Comparison of ENCODE assay signal across 9 cellular contexts in the genomic region with DNA sequence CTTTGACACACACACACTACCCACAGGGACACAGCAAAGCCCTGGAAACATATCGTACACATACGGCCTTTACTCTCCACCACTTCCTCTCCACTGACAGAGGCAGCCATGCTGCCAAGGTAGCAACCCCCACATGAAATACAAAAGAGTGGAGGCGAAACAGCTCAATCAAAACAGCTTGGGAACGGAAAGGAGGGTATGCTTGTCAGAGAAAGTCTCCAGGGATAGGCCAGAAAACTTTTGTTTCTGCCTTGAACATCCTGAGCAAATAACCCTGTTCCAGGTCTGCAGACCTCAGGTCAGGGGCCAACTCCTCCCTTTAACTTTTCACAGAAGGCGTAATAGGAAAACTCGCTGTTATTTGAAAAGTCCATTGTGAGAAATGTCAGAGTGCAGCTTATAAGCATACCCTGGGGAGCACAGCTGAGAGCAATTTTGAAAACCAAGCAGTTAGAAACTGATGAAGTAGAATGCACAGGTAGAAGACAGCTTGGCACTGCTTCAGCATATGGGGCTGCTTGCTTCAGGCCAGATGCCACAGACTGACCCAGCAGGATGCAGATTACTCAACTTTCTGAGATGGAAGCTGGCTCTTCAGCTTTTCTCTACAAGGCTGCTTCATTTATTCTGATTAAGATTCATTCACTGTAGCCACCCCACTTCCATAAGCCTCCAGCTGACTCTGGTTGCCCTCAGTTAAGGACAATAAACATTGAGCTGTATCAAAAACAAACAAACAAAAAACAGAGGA. TPM values are rescaled to one million over a fixed set of nuclear protein-coding genes. Genes with fewer than 3 reads are reported as not detected.
DNase-seq lines count a peak whose midpoint lies in the region; ATAC-seq lines count a peak whose summit lies in the region.
"Had no signal": no experiment of that assay in that cellular context is flagged by ENCODE, and none has a peak within 500 bp of the region (broad histone marks: within the 10 kb centered on the region; RNA-seq: fewer than 3 reads in every experiment).

No MANE protein-coding gene starts in this region.

- peaks cover 61% of the 10 kb centered on the region for H3K4me1 Mint-ChIP-seq in activated CD4-positive, alpha-beta T cell treated with anti-CD3 and anti-CD28 coated beads, Interleukin-2, amount 10 ng/mL, durations not matched to agents 7 days and 5 days

- H3K4me1 ChIP-seq in subcutaneous abdominal adipose tissue (ENCODE audit: control insufficient read depth in 5 of 5, insufficient read depth in 5 of 5, low read length in 5 of 5): peaks cover 10 to 35% (median 26%) of the 10 kb centered on the region in 5 donors

- no peaks in the 10 kb centered on the region for H3K9me3 Mint-ChIP-seq in activated CD4-positive, alpha-beta T cell treated with anti-CD3 and anti-CD28 coated beads, Interleukin-2, amount 10 ng/mL, durations not matched to agents 7 days and 5 days

- POLR2A ChIA-PET in activated CD4-positive, alpha-beta T cell treated with anti-CD3 and anti-CD28 coated beads, Interleukin-2, amount 10 ng/mL, durations not matched to agents 7 days and 5 days (lab: Charles Lee): interaction anchor here (1.0 kb wide), 1 partner anchor 18 kb away, joined by 4 read pairs; the partner anchor contains the start of genes KIAA0319L and NCDN

- peak overlapping the region in 1 of 5 donors; percentile 12 for H3K4me3 ChIP-seq in subcutaneous abdominal adipose tissue (ENCODE audit: low read depth in 1 of 5, low read length in 5 of 5)

- no peaks in the 10 kb centered on the region for H3K27me3 ChIP-seq in subcutaneous abdominal adipose tissue (ENCODE audit: control insufficient read depth in 5 of 5, insufficient read depth in 4 of 5, low read length in 5 of 5)

- peak; percentile 58 for DNase-seq in DMS79 (lab: John Stamatoyannopoulos, UW)
- peak; percentile 73 for DNase-seq in activated CD4-positive, alpha-beta T cell treated with anti-CD3 and anti-CD28 coated beads, Interleukin-2, amount 10 ng/mL, durations not matched to agents 7 days and 5 days
- DNase-seq in glomerular visceral epithelial cell (ENCODE audit: extremely low spot score): peak; percentile 13
- no peak for DNase-seq in globus pallidus (ENCODE audit: low spot score)

- ATAC-seq in HG02798 (IDR thresholded peaks at IDR 0.05; ENCODE audit: poor library complexity, unreplicated experiment) (peak; percentile 37), HG03025 (IDR thresholded peaks at IDR 0.05; ENCODE audit: low FRiP score, unreplicated experiment) (no peak), GM18861 (IDR thresholded peaks at IDR 0.05; ENCODE audit: unreplicated experiment) (no peak)

- peaks cover 57% of the 10 kb centered on the region for H3K36me3 Mint-ChIP-seq in activated CD4-positive, alpha-beta T cell treated with anti-CD3 and anti-CD28 coated beads, Interleukin-2, amount 10 ng/mL, durations not matched to agents 7 days and 5 days (ENCODE audit: low read depth)

- peak overlapping the region; percentile 54 for H3K27ac ChIP-seq in subcutaneous abdominal adipose tissue (ENCODE audit: low read depth, low read length)
- H3K27ac ChIP-seq: epithelial cell of prostate had no signal

- H3K9me3 ChIP-seq in subcutaneous abdominal adipose tissue (ENCODE audit: control insufficient read depth in 5 of 5, low read length in 5 of 5): no peaks in the 10 kb centered on the region

- no peaks in the 10 kb centered on the region for H3K27me3 Mint-ChIP-seq in activated CD4-positive, alpha-beta T cell treated with anti-CD3 and anti-CD28 coated beads, Interleukin-2, amount 10 ng/mL, durations not matched to agents 7 days and 5 days

- H3K36me3 ChIP-seq in subcutaneous abdominal adipose tissue (ENCODE audit: control insufficient read depth in 5 of 5, insufficient read depth in 5 of 5, low read length in 5 of 5): peaks cover 0 to 3% (median 0%) of the 10 kb centered on the region in 5 donors

- H3K4me3 Mint-ChIP-seq in activated CD4-positive, alpha-beta T cell treated with anti-CD3 and anti-CD28 coated beads, Interleukin-2, amount 10 ng/mL, durations not matched to agents 7 days and 5 days: peak overlapping the region; percentile 56

- no peak overlapping the region for H3K9ac ChIP-seq in subcutaneous abdominal adipose tissue (ENCODE audit: low read length in 5 of 5)

- H3K27ac Mint-ChIP-seq in activated CD4-positive, alpha-beta T cell treated with anti-CD3 and anti-CD28 coated beads, Interleukin-2, amount 10 ng/mL, durations not matched to agents 7 days and 5 days: peak overlapping the region; percentile 91

- CTCF ChIA-PET in activated CD4-positive, alpha-beta T cell treated with anti-CD3 and anti-CD28 coated beads, Interleukin-2, amount 10 ng/mL, durations not matched to agents 7 days and 5 days (lab: Charles Lee): interaction anchor here (1.1 to 1.2 kb wide), 2 partner anchors 18 to 611 kb away, joined by 3 read pairs; no protein-coding TSS in a partner anchor

RNA-seq across cellular contexts. Expression of gene KIAA0319L, which starts 18.0 kb away (rescaled TPM):
- total RNA-seq in activated CD4-positive, alpha-beta T cell treated with anti-CD3 and anti-CD28 coated beads, Interleukin-2, amount 10 ng/mL, durations not matched to agents 7 days and 5 days: 10 to 100 TPM; 37.6 to 46.3 TPM

RNA-seq across cellular contexts. Expression of gene NCDN, which starts 18.4 kb away (rescaled TPM):
- 10 to 100 TPM; 19.4 to 21.4 TPM for total RNA-seq in activated CD4-positive, alpha-beta T cell treated with anti-CD3 and anti-CD28 coated beads, Interleukin-2, amount 10 ng/mL, durations not matched to agents 7 days and 5 days

RNA-seq across cellular contexts. Expression of gene TFAP2E, which starts 33.9 kb away (rescaled TPM):
- under 1 TPM; 0.42 to 0.65 TPM for total RNA-seq in activated CD4-positive, alpha-beta T cell treated with anti-CD3 and anti-CD28 coated beads, Interleukin-2, amount 10 ng/mL, durations not matched to agents 7 days and 5 days
